33 cellular contexts compared by ENCODE assay signal in the genomic region with DNA sequence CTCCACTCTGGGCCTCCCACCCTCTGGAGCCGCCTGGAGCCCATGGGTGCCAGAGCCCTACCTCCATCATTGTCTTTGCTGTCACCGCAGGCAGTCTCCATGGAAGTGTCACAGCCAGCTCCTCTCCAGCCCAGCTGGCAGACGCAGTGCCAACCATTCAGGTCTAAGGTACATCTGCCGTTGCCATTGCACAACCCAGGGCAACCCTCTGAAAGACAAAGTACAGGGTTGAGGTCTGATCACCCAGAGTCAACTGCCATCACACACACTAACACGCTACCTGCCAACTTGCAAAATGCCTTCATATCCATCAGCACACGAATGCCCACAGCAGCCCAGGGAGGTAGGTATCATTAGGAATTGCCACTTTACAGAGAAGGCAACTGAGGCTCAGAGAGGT.
"Had no signal": no experiment of that assay in that cellular context is flagged by ENCODE, and none has a peak within 500 bp of the region (broad histone marks: within the 10 kb centered on the region; RNA-seq: fewer than 3 reads in every experiment).

No MANE protein-coding gene starts in this region.

- H3K36me3 Mint-ChIP-seq: activated CD4-positive, alpha-beta memory T cell treated with anti-CD3 and anti-CD28 coated beads for 36 hours; activated naive CD4-positive, alpha-beta T cell treated with anti-CD3 and anti-CD28 coated beads, Interleukin-2, amount 50 U/mL, for 72 hours; activated naive CD8-positive, alpha-beta T cell treated with anti-CD3 and anti-CD28 coated beads for 36 hours; T-cell had no signal

- H3K27ac ChIP-seq: adrenal gland, body of pancreas, brain microvascular endothelial cell, breast epithelium, VCaP had no signal

- H3K4me3 Mint-ChIP-seq: activated B cell treated with CpG ODN at 0.5 μM for 24 hours; activated CD4-positive, alpha-beta memory T cell treated with anti-CD3 and anti-CD28 coated beads for 36 hours; activated CD4-positive, alpha-beta T cell treated with anti-CD3 and anti-CD28 coated beads, Interleukin-2, amount 10 ng/mL, durations not matched to agents 24 days and 14 days; activated CD8-positive, alpha-beta T cell treated with anti-CD3 and anti-CD28 coated beads for 36 hours; activated naive CD4-positive, alpha-beta T cell treated with anti-CD3 and anti-CD28 coated beads for 36 hours; activated naive CD8-positive, alpha-beta T cell treated with anti-CD3 and anti-CD28 coated beads for 36 hours; activated T-cell treated with anti-CD3 and anti-CD28 coated beads, Interleukin-2, amount 50 U/mL, for 4 hours; activated T-cell treated with anti-CD3 and anti-CD28 coated beads, Interleukin-2, amount 50 U/mL, for 72 hours; activated T-helper 1 cell treated with anti-CD3 and anti-CD28 coated beads, Interleukin-12 subunit alpha, Interleukin-12 subunit beta, Interleukin-2, Interleukin-4 antibody, amounts not matched to agents 30 ng/mL and 10 ng/mL and 1 ng/mL, durations not matched to agents 14 hours and 24 hours and 36 hours; activated T-helper 17 cell treated with anti-CD3 and anti-CD28 coated beads, Interleukin-2, amount 50 U/mL, for 72 hours; T-cell; T-helper 17 cell had no signal

- H3K4me1 Mint-ChIP-seq: activated B cell treated with CpG ODN at 0.5 μM for 24 hours; activated CD4-positive, alpha-beta T cell treated with anti-CD3 and anti-CD28 coated beads, Interleukin-2, amount 10 ng/mL, durations not matched to agents 24 days and 14 days; activated naive CD8-positive, alpha-beta T cell treated with anti-CD3 and anti-CD28 coated beads for 36 hours; activated T-helper 17 cell treated with anti-CD3 and anti-CD28 coated beads, Interleukin-2, amount 50 U/mL, for 72 hours; T-cell; T-helper 17 cell had no signal

- ATAC-seq: activated CD8-positive, alpha-beta T cell treated with anti-CD3 and anti-CD28 coated beads for 36 hours; activated naive CD4-positive, alpha-beta T cell treated with anti-CD3 and anti-CD28 coated beads, Interleukin-2, amount 50 U/mL, for 72 hours; activated T-cell treated with anti-CD3 and anti-CD28 coated beads, Interleukin-2, amount 50 U/mL, for 4 hours; activated T-cell treated with anti-CD3 and anti-CD28 coated beads, Interleukin-2, amount 50 U/mL, for 72 hours; activated T-helper 17 cell treated with anti-CD3 and anti-CD28 coated beads, Interleukin-2, amount 50 U/mL, for 72 hours; body of pancreas; T-cell; T-helper 17 cell had no signal

- H3K4me3 ChIP-seq: adrenal gland, body of pancreas, breast epithelium had no signal

- H3K9me3 ChIP-seq: adrenal gland, body of pancreas, breast epithelium had no signal

- H3K27me3 Mint-ChIP-seq: activated CD4-positive, alpha-beta T cell treated with anti-CD3 and anti-CD28 coated beads, Interleukin-2, amount 10 ng/mL, durations not matched to agents 24 days and 14 days had no signal

- H3K36me3 ChIP-seq: adrenal gland, brain microvascular endothelial cell, breast epithelium had no signal

- DNase-seq: activated B cell treated with CpG ODN at 0.5 μM for 24 hours; activated CD4-positive, alpha-beta memory T cell treated with anti-CD3 and anti-CD28 coated beads for 36 hours; activated CD4-positive, alpha-beta T cell treated with anti-CD3 and anti-CD28 coated beads for 4 hours; activated CD4-positive, alpha-beta T cell treated with anti-CD3 and anti-CD28 coated beads, Interleukin-2, amount 10 ng/mL, durations not matched to agents 24 days and 14 days; activated CD4-positive, alpha-beta T cell treated with anti-CD3 and anti-CD28 coated beads, Interleukin-2, amount 50 U/mL, for 1 hour; activated CD4-positive, alpha-beta T cell treated with anti-CD3 and anti-CD28 coated beads, Interleukin-2, amount 50 U/mL, for 4 hours; activated CD4-positive, CD25-positive, alpha-beta regulatory T cell treated with anti-CD3 and anti-CD28 coated beads, Interleukin-2, amount 50 U/mL, for 72 hours; activated CD8-positive, alpha-beta memory T cell treated with anti-CD3 and anti-CD28 coated beads, Interleukin-2, amount 50 U/mL, for 4 hours; activated CD8-positive, alpha-beta T cell treated with anti-CD3 and anti-CD28 coated beads for 36 hours; activated effector memory CD4-positive, alpha-beta T cell treated with anti-CD3 and anti-CD28 coated beads, Interleukin-2, amount 50 U/mL, for 16 hours; activated gamma-delta T cell treated with Interleukin-2 at 50 U/mL for 16 hours; activated naive CD4-positive, alpha-beta T cell; activated naive CD4-positive, alpha-beta T cell treated with anti-CD3 and anti-CD28 coated beads for 36 hours; activated naive CD4-positive, alpha-beta T cell treated with anti-CD3 and anti-CD28 coated beads, Interleukin-2, amount 50 U/mL, for 16 hours; activated naive CD8-positive, alpha-beta T cell treated with anti-CD3 and anti-CD28 coated beads for 36 hours; activated T-cell treated with anti-CD3 and anti-CD28 coated beads for 4 hours; activated T-cell treated with anti-CD3 and anti-CD28 coated beads, Interleukin-2, amount 50 U/mL, for 1 hour; activated T-cell treated with anti-CD3 and anti-CD28 coated beads, Interleukin-2, amount 50 U/mL, for 4 hours; activated T-cell treated with anti-CD3 and anti-CD28 coated beads, Interleukin-2, amount 50 U/mL, for 72 hours; adrenal gland; amniotic stem cell; aorta; body of pancreas; brain microvascular endothelial cell; central memory CD4-positive, alpha-beta T cell; T-cell; T-helper 17 cell; T-helper 9 cell had no signal

- H3K27me3 ChIP-seq: adrenal gland, body of pancreas, brain microvascular endothelial cell, breast epithelium had no signal

- H3K27ac Mint-ChIP-seq: activated B cell treated with CpG ODN at 0.5 μM for 24 hours; activated CD4-positive, alpha-beta memory T cell treated with anti-CD3 and anti-CD28 coated beads for 36 hours; activated CD4-positive, alpha-beta T cell treated with anti-CD3 and anti-CD28 coated beads, Interleukin-2, amount 10 ng/mL, durations not matched to agents 24 days and 14 days; activated CD8-positive, alpha-beta T cell treated with anti-CD3 and anti-CD28 coated beads for 36 hours; activated naive CD4-positive, alpha-beta T cell treated with anti-CD3 and anti-CD28 coated beads for 36 hours; activated naive CD4-positive, alpha-beta T cell treated with anti-CD3 and anti-CD28 coated beads, Interleukin-2, amount 50 U/mL, for 72 hours; activated naive CD8-positive, alpha-beta T cell treated with anti-CD3 and anti-CD28 coated beads for 36 hours; activated T-cell treated with anti-CD3 and anti-CD28 coated beads, Interleukin-2, amount 50 U/mL, for 72 hours; activated T-helper 1 cell treated with anti-CD3 and anti-CD28 coated beads, Interleukin-12 subunit alpha, Interleukin-12 subunit beta, Interleukin-2, Interleukin-4 antibody, amounts not matched to agents 30 ng/mL and 10 ng/mL and 1 ng/mL, durations not matched to agents 14 hours and 24 hours and 36 hours; activated T-helper 17 cell treated with anti-CD3 and anti-CD28 coated beads, Interleukin-2, amount 50 U/mL, for 72 hours; T-cell; T-helper 17 cell had no signal

- H3K9me3 Mint-ChIP-seq: activated B cell treated with CpG ODN at 0.5 μM for 24 hours; activated CD4-positive, alpha-beta memory T cell treated with anti-CD3 and anti-CD28 coated beads for 36 hours; activated CD4-positive, alpha-beta T cell treated with anti-CD3 and anti-CD28 coated beads, Interleukin-2, amount 10 ng/mL, durations not matched to agents 24 days and 14 days; activated CD8-positive, alpha-beta T cell treated with anti-CD3 and anti-CD28 coated beads for 36 hours; activated naive CD4-positive, alpha-beta T cell treated with anti-CD3 and anti-CD28 coated beads for 36 hours; activated naive CD4-positive, alpha-beta T cell treated with anti-CD3 and anti-CD28 coated beads, Interleukin-2, amount 50 U/mL, for 72 hours; activated naive CD8-positive, alpha-beta T cell treated with anti-CD3 and anti-CD28 coated beads for 36 hours; activated T-cell treated with anti-CD3 and anti-CD28 coated beads, Interleukin-2, amount 50 U/mL, for 4 hours; activated T-cell treated with anti-CD3 and anti-CD28 coated beads, Interleukin-2, amount 50 U/mL, for 72 hours; activated T-helper 1 cell treated with anti-CD3 and anti-CD28 coated beads, Interleukin-12 subunit alpha, Interleukin-12 subunit beta, Interleukin-2, Interleukin-4 antibody, amounts not matched to agents 30 ng/mL and 10 ng/mL and 1 ng/mL, durations not matched to agents 14 hours and 24 hours and 36 hours; activated T-helper 17 cell treated with anti-CD3 and anti-CD28 coated beads, Interleukin-2, amount 50 U/mL, for 72 hours; T-cell had no signal

- H3K4me1 ChIP-seq: adrenal gland, body of pancreas, breast epithelium had no signal
